ENCODE assay signal across 25 cellular contexts in the genomic region with DNA sequence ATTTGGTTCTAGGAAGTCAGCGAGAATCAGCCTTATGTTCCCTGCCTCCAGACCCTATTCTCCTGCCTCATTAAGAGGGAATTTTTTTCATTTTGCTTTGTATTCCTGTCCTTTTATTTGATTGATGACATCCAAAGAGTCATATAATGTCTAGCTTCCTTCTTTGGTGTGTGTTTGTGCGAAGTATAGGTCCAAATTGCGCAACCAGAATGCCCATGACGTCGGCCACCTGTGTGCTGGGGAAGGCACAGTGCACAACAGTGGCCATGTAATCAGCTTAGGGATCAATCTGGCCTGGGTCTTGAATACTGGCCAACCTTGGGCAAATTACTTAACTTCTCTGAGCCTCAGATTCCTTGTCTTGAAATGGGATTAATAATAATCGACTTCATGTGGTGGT.
"Had no signal": no experiment of that assay in that cellular context is flagged by ENCODE, and none has a peak within 500 bp of the region (broad histone marks: within the 10 kb centered on the region; RNA-seq: fewer than 3 reads in every experiment).

No MANE protein-coding gene starts in this region.

- H3K4me3 ChIP-seq: gastroesophageal sphincter, hepatocyte, right lobe of liver, upper lobe of left lung had no signal

- H3K9me3 ChIP-seq: gastroesophageal sphincter, neutrophil, right lobe of liver, upper lobe of left lung had no signal

- DNase-seq: activated CD4-positive, alpha-beta memory T cell treated with anti-CD3 and anti-CD28 coated beads, Interleukin-2, amount 10 ng/mL, durations not matched to agents 7 days and 5 days; activated CD4-positive, alpha-beta T cell treated with anti-CD3 and anti-CD28 coated beads, Interleukin-2, amount 10 ng/mL, durations not matched to agents 24 days and 14 days; activated CD4-positive, CD25-positive, alpha-beta regulatory T cell treated with anti-CD3 and anti-CD28 coated beads, Interleukin-2, amount 50 U/mL, for 72 hours; activated gamma-delta T cell treated with Interleukin-2 at 50 U/mL for 16 hours; activated naive CD8-positive, alpha-beta T cell treated with anti-CD3 and anti-CD28 coated beads, Interleukin-2, amount 50 U/mL, for 24 hours; activated T-cell treated with anti-CD3 and anti-CD28 coated beads, Interleukin-2, amount 50 U/mL, for 4 hours; amygdala; caudate nucleus; islet precursor cell; left ventricle myocardium superior; right lobe of liver; stimulated activated CD4-positive, alpha-beta T cell treated with anti-CD3 and anti-CD28 coated beads, Interleukin-12 subunit alpha, Interleukin-12 subunit beta, amount 100 ng/mL, for 4 hours; stimulated activated CD4-positive, alpha-beta T cell treated with anti-CD3 and anti-CD28 coated beads, Interleukin-4, amount 100 ng/mL, for 4 hours; stimulated activated CD8-positive, alpha-beta memory T cell treated with anti-CD3 and anti-CD28 coated beads, Interleukin-4, amount 100 ng/mL, for 48 hours; stimulated activated naive CD8-positive, alpha-beta T cell treated with anti-CD3 and anti-CD28 coated beads, Interleukin-15, amount 100 ng/mL, for 72 hours; substantia nigra; T-helper 9 cell; upper lobe of left lung had no signal

- H3K27ac Mint-ChIP-seq: activated CD4-positive, alpha-beta memory T cell treated with anti-CD3 and anti-CD28 coated beads, Interleukin-2, amount 10 ng/mL, durations not matched to agents 7 days and 5 days; activated CD4-positive, alpha-beta T cell treated with anti-CD3 and anti-CD28 coated beads, Interleukin-2, amount 10 ng/mL, durations not matched to agents 24 days and 14 days; activated naive CD8-positive, alpha-beta T cell treated with anti-CD3 and anti-CD28 coated beads, Interleukin-2, amount 50 U/mL, for 24 hours; activated T-helper 17 cell treated with anti-CD3 and anti-CD28 coated beads, Interleukin-2, amount 50 U/mL, for 72 hours; stimulated activated memory B cell treated with anti-CD40 and anti-IgM and Interleukin-4, amounts not matched to agents 10 μg/mL and 1 μg/mL and 100 μg/mL, for 72 hours had no signal

- H3K4me1 Mint-ChIP-seq: activated CD4-positive, alpha-beta memory T cell treated with anti-CD3 and anti-CD28 coated beads, Interleukin-2, amount 10 ng/mL, durations not matched to agents 7 days and 5 days; activated CD4-positive, alpha-beta T cell treated with anti-CD3 and anti-CD28 coated beads, Interleukin-2, amount 10 ng/mL, durations not matched to agents 24 days and 14 days; activated naive CD4-positive, alpha-beta T cell treated with anti-CD3 and anti-CD28 coated beads, Interleukin-2, amount 50 U/mL, for 24 hours; activated naive CD8-positive, alpha-beta T cell treated with anti-CD3 and anti-CD28 coated beads, Interleukin-2, amount 50 U/mL, for 24 hours; activated T-helper 17 cell treated with anti-CD3 and anti-CD28 coated beads, Interleukin-2, amount 50 U/mL, for 72 hours; nephron; stimulated activated memory B cell treated with anti-CD40 and anti-IgM and Interleukin-4, amounts not matched to agents 10 μg/mL and 1 μg/mL and 100 μg/mL, for 72 hours; stimulated activated naive CD8-positive, alpha-beta T cell treated with anti-CD3 and anti-CD28 coated beads, Interleukin-15, amount 100 ng/mL, for 72 hours had no signal

- H3K4me1 ChIP-seq: gastroesophageal sphincter, right lobe of liver, upper lobe of left lung had no signal

- H3K27me3 Mint-ChIP-seq: activated CD4-positive, alpha-beta memory T cell treated with anti-CD3 and anti-CD28 coated beads, Interleukin-2, amount 10 ng/mL, durations not matched to agents 7 days and 5 days; activated CD4-positive, alpha-beta T cell treated with anti-CD3 and anti-CD28 coated beads, Interleukin-2, amount 10 ng/mL, durations not matched to agents 24 days and 14 days; activated naive CD4-positive, alpha-beta T cell treated with anti-CD3 and anti-CD28 coated beads, Interleukin-2, amount 50 U/mL, for 24 hours; activated naive CD8-positive, alpha-beta T cell treated with anti-CD3 and anti-CD28 coated beads, Interleukin-2, amount 50 U/mL, for 24 hours; activated T-helper 17 cell treated with anti-CD3 and anti-CD28 coated beads, Interleukin-2, amount 50 U/mL, for 72 hours; stimulated activated memory B cell treated with anti-CD40 and anti-IgM and Interleukin-4, amounts not matched to agents 10 μg/mL and 1 μg/mL and 100 μg/mL, for 72 hours; stimulated activated naive CD8-positive, alpha-beta T cell treated with anti-CD3 and anti-CD28 coated beads, Interleukin-15, amount 100 ng/mL, for 72 hours had no signal

- H3K9me3 Mint-ChIP-seq: activated CD4-positive, alpha-beta memory T cell treated with anti-CD3 and anti-CD28 coated beads, Interleukin-2, amount 10 ng/mL, durations not matched to agents 7 days and 5 days; activated CD4-positive, alpha-beta T cell treated with anti-CD3 and anti-CD28 coated beads, Interleukin-2, amount 10 ng/mL, durations not matched to agents 24 days and 14 days; activated naive CD4-positive, alpha-beta T cell treated with anti-CD3 and anti-CD28 coated beads, Interleukin-2, amount 50 U/mL, for 24 hours; activated naive CD8-positive, alpha-beta T cell treated with anti-CD3 and anti-CD28 coated beads, Interleukin-2, amount 50 U/mL, for 24 hours; activated T-cell treated with anti-CD3 and anti-CD28 coated beads, Interleukin-2, amount 50 U/mL, for 4 hours; activated T-helper 17 cell treated with anti-CD3 and anti-CD28 coated beads, Interleukin-2, amount 50 U/mL, for 72 hours; nephron; stimulated activated memory B cell treated with anti-CD40 and anti-IgM and Interleukin-4, amounts not matched to agents 10 μg/mL and 1 μg/mL and 100 μg/mL, for 72 hours; stimulated activated naive CD8-positive, alpha-beta T cell treated with anti-CD3 and anti-CD28 coated beads, Interleukin-15, amount 100 ng/mL, for 72 hours had no signal

- H3K27me3 ChIP-seq: gastroesophageal sphincter, hepatocyte, neutrophil, right lobe of liver, upper lobe of left lung had no signal

- H3K27ac ChIP-seq: gastroesophageal sphincter, hepatocyte, neutrophil, right lobe of liver, upper lobe of left lung had no signal

- H3K36me3 ChIP-seq: gastroesophageal sphincter, neutrophil, right lobe of liver, upper lobe of left lung had no signal

- ATAC-seq: activated naive CD8-positive, alpha-beta T cell treated with anti-CD3 and anti-CD28 coated beads, Interleukin-2, amount 50 U/mL, for 24 hours; activated T-cell treated with anti-CD3 and anti-CD28 coated beads, Interleukin-2, amount 50 U/mL, for 4 hours; activated T-helper 17 cell treated with anti-CD3 and anti-CD28 coated beads, Interleukin-2, amount 50 U/mL, for 72 hours; gastroesophageal sphincter; left ventricle myocardium superior; stimulated activated memory B cell treated with anti-CD40 and anti-IgM and Interleukin-4, amounts not matched to agents 10 μg/mL and 1 μg/mL and 100 μg/mL, for 72 hours; stimulated activated naive CD8-positive, alpha-beta T cell treated with anti-CD3 and anti-CD28 coated beads, Interleukin-15, amount 100 ng/mL, for 72 hours had no signal

- H3K4me3 Mint-ChIP-seq: activated CD4-positive, alpha-beta memory T cell treated with anti-CD3 and anti-CD28 coated beads, Interleukin-2, amount 10 ng/mL, durations not matched to agents 7 days and 5 days; activated CD4-positive, alpha-beta T cell treated with anti-CD3 and anti-CD28 coated beads, Interleukin-2, amount 10 ng/mL, durations not matched to agents 24 days and 14 days; activated naive CD4-positive, alpha-beta T cell treated with anti-CD3 and anti-CD28 coated beads, Interleukin-2, amount 50 U/mL, for 24 hours; activated naive CD8-positive, alpha-beta T cell treated with anti-CD3 and anti-CD28 coated beads, Interleukin-2, amount 50 U/mL, for 24 hours; activated T-cell treated with anti-CD3 and anti-CD28 coated beads, Interleukin-2, amount 50 U/mL, for 4 hours; activated T-helper 17 cell treated with anti-CD3 and anti-CD28 coated beads, Interleukin-2, amount 50 U/mL, for 72 hours; nephron; stimulated activated memory B cell treated with anti-CD40 and anti-IgM and Interleukin-4, amounts not matched to agents 10 μg/mL and 1 μg/mL and 100 μg/mL, for 72 hours; stimulated activated naive CD8-positive, alpha-beta T cell treated with anti-CD3 and anti-CD28 coated beads, Interleukin-15, amount 100 ng/mL, for 72 hours had no signal
